1 cellular context compared by ENCODE assay signal in the genomic region with DNA sequence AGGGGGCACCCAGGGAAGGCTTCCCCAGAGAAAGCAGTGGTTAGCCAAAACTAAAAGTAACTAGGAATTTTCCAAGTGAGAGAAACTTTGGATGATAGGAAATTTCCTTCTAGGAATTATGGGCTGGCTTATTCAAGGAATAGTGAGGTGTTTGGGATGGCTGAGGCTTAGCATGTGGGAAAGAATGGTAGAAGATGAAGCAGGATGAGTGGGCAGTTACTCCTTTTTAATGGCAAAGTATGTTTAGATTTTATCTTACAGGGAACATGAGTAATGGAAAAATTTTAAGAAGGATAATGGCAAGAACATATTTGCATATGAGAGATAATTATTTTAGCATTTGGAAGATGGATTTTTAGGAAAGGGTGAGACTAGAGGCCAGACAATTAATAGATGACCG.
TF ChIP-seq lines count a peak whose summit lies in the region.

No MANE protein-coding gene starts in this region.

TF ChIP-seq in IMR-90, 13 proteins besides CTCF, POLR2A, EP300 and RAD21 (continued from another document):
- TF ChIP-seq, protein P1, sequence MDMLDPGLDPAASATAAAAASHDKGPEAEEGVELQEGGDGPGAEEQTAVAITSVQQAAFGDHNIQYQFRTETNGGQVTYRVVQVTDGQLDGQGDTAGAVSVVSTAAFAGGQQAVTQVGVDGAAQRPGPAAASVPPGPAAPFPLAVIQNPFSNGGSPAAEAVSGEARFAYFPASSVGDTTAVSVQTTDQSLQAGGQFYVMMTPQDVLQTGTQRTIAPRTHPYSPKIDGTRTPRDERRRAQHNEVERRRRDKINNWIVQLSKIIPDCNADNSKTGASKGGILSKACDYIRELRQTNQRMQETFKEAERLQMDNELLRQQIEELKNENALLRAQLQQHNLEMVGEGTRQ (IDR thresholded peaks at IDR 0.05; ENCODE audit: low read depth, low read length): no peak
- TF ChIP-seq MXI1 (IDR thresholded peaks at IDR 0.05; ENCODE audit: borderline replicate concordance, low read depth, low read length): no peak
TF ChIP-seq in IMR-90: peak in this region for 0.
